In genomic region chr1:7379445-7379971, GRCh38 we compare ENCODE assay signal across 9 cellular contexts.
A peak's percentile ranks its signal among the peaks of the same experiment; 100 is the strongest.
DNase-seq lines count a peak whose midpoint lies in the region; ATAC-seq and TF ChIP-seq lines count a peak whose summit lies in the region.
"Had no signal": no experiment of that assay in that cellular context is flagged by ENCODE, and none has a peak within 500 bp of the region (broad histone marks: within the 10 kb centered on the region; RNA-seq: fewer than 3 reads in every experiment).

No MANE protein-coding gene starts in this region.

- no peaks in the 10 kb centered on the region for H3K27me3 Mint-ChIP-seq in MCF 10A (ENCODE audit: insufficient read depth, unreplicated experiment)
- H3K27me3 Mint-ChIP-seq in CD4-positive, alpha-beta memory T cell: peaks cover 4 to 12% of the 10 kb centered on the region in 2 donors

- CTCF ChIA-PET in MCF 10A (lab: Yijun Ruan, JAX): no interaction called here
- CTCF ChIA-PET in CD4-positive, alpha-beta memory T cell (lab: Charles Lee; ENCODE audit: partially characterized antibody): no interaction called here

- peaks cover 11% of the 10 kb centered on the region for H3K4me1 Mint-ChIP-seq in MCF 10A (ENCODE audit: insufficient read depth, unreplicated experiment)
- no peaks in the 10 kb centered on the region for H3K4me1 Mint-ChIP-seq in CD4-positive, alpha-beta memory T cell

- H3K36me3 Mint-ChIP-seq in MCF 10A (ENCODE audit: insufficient read depth, unreplicated experiment): no peaks in the 10 kb centered on the region
- no peaks in the 10 kb centered on the region for H3K36me3 Mint-ChIP-seq in CD4-positive, alpha-beta memory T cell

- H3K4me3 Mint-ChIP-seq in MCF 10A (ENCODE audit: unreplicated experiment): no peak overlapping the region
- no peak overlapping the region for H3K4me3 Mint-ChIP-seq in CD4-positive, alpha-beta memory T cell

- H3K9me3 Mint-ChIP-seq in MCF 10A (ENCODE audit: unreplicated experiment): no peaks in the 10 kb centered on the region
- H3K9me3 Mint-ChIP-seq in CD4-positive, alpha-beta memory T cell: peaks cover 0 to 8% (median 3%) of the 10 kb centered on the region in 8 donors

- no peak for TF ChIP-seq CTCF in MCF 10A (IDR thresholded peaks at IDR 0.05; ENCODE audit: unreplicated experiment)

- ATAC-seq in HG03442 (IDR thresholded peaks at IDR 0.05; ENCODE audit: unreplicated experiment): no peak

- no peaks in the 10 kb centered on the region for H3K27me3 ChIP-seq in CD4-positive, alpha-beta memory T cell (ENCODE audit: insufficient read depth, low read length)

- DNase-seq in AG08395 (ENCODE audit: low spot score) (peak; percentile 76), NCI-H146 (lab: John Stamatoyannopoulos, UW) (peak; percentile 56), MCF 10A (ENCODE audit: unreplicated experiment) (peak; percentile 66), medulla oblongata (ENCODE audit: extremely low spot score) (peak; percentile 48), T-helper 9 cell (no peak), cerebellum (ENCODE audit: low spot score) (no peak)
- no peak for DNase-seq in CD4-positive, alpha-beta memory T cell
- DNase-seq: activated gamma-delta T cell treated with Interleukin-2 at 50 U/mL for 16 hours had no signal

- no peaks in the 10 kb centered on the region for H3K4me1 ChIP-seq in CD4-positive, alpha-beta memory T cell (ENCODE audit: insufficient read depth, low read length)

- H3K4me3 ChIP-seq in CD4-positive, alpha-beta memory T cell (ENCODE audit: low read length in 2 of 2): no peak overlapping the region

- H3K36me3 ChIP-seq in CD4-positive, alpha-beta memory T cell (ENCODE audit: insufficient read depth, low read length): no peaks in the 10 kb centered on the region

- H3K27ac Mint-ChIP-seq in MCF 10A (ENCODE audit: low read depth, unreplicated experiment): no peak overlapping the region
- H3K27ac Mint-ChIP-seq in CD4-positive, alpha-beta memory T cell: no peak overlapping the region

- no peak overlapping the region for H3K27ac ChIP-seq in CD4-positive, alpha-beta memory T cell (ENCODE audit: low read depth, low read length)

- intact Hi-C loops in MCF 10A (cut with micrococcal nuclease): no loop called here
- intact Hi-C loops in CD4-positive, alpha-beta memory T cell (cut with micrococcal nuclease): no loop called here

- BruUV-seq in MCF 10A (replicated peaks; lab: Mats Ljungman, UMichigan): no TSS peak

- no peaks in the 10 kb centered on the region for H3K9me3 ChIP-seq in CD4-positive, alpha-beta memory T cell (ENCODE audit: control insufficient read depth in 1 of 2, low read length in 2 of 2)

- POLR2A ChIA-PET in MCF 10A (lab: Yijun Ruan, JAX): no interaction called here
- POLR2A ChIA-PET in CD4-positive, alpha-beta memory T cell (lab: Charles Lee; ENCODE audit: partially characterized antibody): no interaction called here

Comparison
In these comparisons a context has a peak if more than half of its experiments do, and no peak if none do; other contexts are left out.
1. DNase-seq: peak in AG08395 (single experiment), NCI-H146 (single experiment), MCF 10A (single experiment) and medulla oblongata (single experiment); none in T-helper 9 cell (single experiment), CD4-positive, alpha-beta memory T cell (0 of 5) and cerebellum (single experiment).